10 cellular contexts compared by ENCODE assay signal in genomic region chr20:3420211-3420707, GRCh38. TPM values are rescaled to one million over a fixed set of nuclear protein-coding genes. Genes with fewer than 3 reads are reported as not detected.
DNase-seq lines count a peak whose midpoint lies in the region; ATAC-seq and TF ChIP-seq lines count a peak whose summit lies in the region.
"Had no signal": no experiment of that assay in that cellular context is flagged by ENCODE, and none has a peak within 500 bp of the region (broad histone marks: within the 10 kb centered on the region; RNA-seq: fewer than 3 reads in every experiment).

No MANE protein-coding gene starts in this region.

- no peaks in the 10 kb centered on the region for H3K23me2 ChIP-seq in H9 (ENCODE audit: insufficient read length, low read depth, low read length, poor library complexity, severe bottlenecking)

- no peak overlapping the region for H3K18ac ChIP-seq in H9 (ENCODE audit: insufficient read length, low read depth, low read length)

- WGBS in H9 (ENCODE audit: extremely low coverage, insufficient read length, low lambda C conversion rate), result no CpG with 5 or more reads among the region's 3 CpGs

- H3K27me3 ChIP-seq in H9 (ENCODE audit: insufficient read depth, low read length), result no peaks in the 10 kb centered on the region
- H3K27me3 ChIP-seq: vagina had no signal

- H2AK5ac ChIP-seq in H9 (ENCODE audit: insufficient read length, low read length), result no peak overlapping the region

- peak; percentile 99 for ATAC-seq in GM19455 (IDR thresholded peaks at IDR 0.05; ENCODE audit: unreplicated experiment)
- ATAC-seq in HG03442 (IDR thresholded peaks at IDR 0.05; ENCODE audit: unreplicated experiment), result peak; percentile 93

- no peak overlapping the region for H3K27ac Mint-ChIP-seq in H9
- H3K27ac Mint-ChIP-seq: IgD-negative memory B cell had no signal

- no peaks in the 10 kb centered on the region for H3K79me2 ChIP-seq in H9 (ENCODE audit: insufficient read depth, low read length)

- H3K9me3 ChIP-seq in H9 (ENCODE audit: control insufficient read depth, low read depth, low read length), result no peaks in the 10 kb centered on the region
- H3K9me3 ChIP-seq: vagina had no signal

- H3K4ac ChIP-seq in H9 (ENCODE audit: low read depth, low read length), result no peak overlapping the region

- no peaks in the 10 kb centered on the region; the same call in 1 of the 2 replicates for H3K4me1 ChIP-seq in H9 (ENCODE audit: insufficient read depth, low read length)

- no peak overlapping the region for H2BK120ac ChIP-seq in H9 (ENCODE audit: low read depth, low read length, poor library complexity, severe bottlenecking)

- no peak overlapping the region for H3K56ac ChIP-seq in H9 (ENCODE audit: insufficient read length, low read depth, low read length)

- H2BK12ac ChIP-seq in H9 (ENCODE audit: insufficient read length, low read depth, low read length), result no peak overlapping the region

- no peak overlapping the region for H2AFZ ChIP-seq in H9 (ENCODE audit: low read length)

- H4K5ac ChIP-seq in H9 (ENCODE audit: insufficient read length, low read depth, low read length), result no peak overlapping the region

- no peak overlapping the region for H3K14ac ChIP-seq in H9 (ENCODE audit: insufficient read depth, low read length)

- no peak overlapping the region for H3T11ph ChIP-seq in H9 (ENCODE audit: low read length)

- no peak overlapping the region for H2BK20ac ChIP-seq in H9 (ENCODE audit: low read depth, low read length, poor library complexity, severe bottlenecking)

- no peak overlapping the region for H3K27ac ChIP-seq in H9 (ENCODE audit: insufficient read length, low read depth, low read length)
- H3K27ac ChIP-seq: vagina had no signal

- TF ChIP-seq CTCF in epithelial cell of esophagus (IDR thresholded peaks at IDR 0.05; ENCODE audit: insufficient read depth, low read depth, low read length, missing control alignments) (no peak), H9 (conservative IDR thresholded peaks at IDR 0.05) (no peak)

- H2BK5ac ChIP-seq in H9 (ENCODE audit: insufficient read length, low read length), result no peak overlapping the region

- no peak overlapping the region for H4K91ac ChIP-seq in H9 (ENCODE audit: insufficient read length, low read depth, low read length)

- no peak overlapping the region for H2BK15ac ChIP-seq in H9 (ENCODE audit: low read depth, low read length)

- H3K23ac ChIP-seq in H9 (ENCODE audit: insufficient read length, low read depth, low read length), result no peak overlapping the region

- H3K4me2 ChIP-seq in H9 (ENCODE audit: insufficient read depth, insufficient read length, low read length), result no peak overlapping the region

- H3K4me3 ChIP-seq in epithelial cell of esophagus (ENCODE audit: low read length) (no peak overlapping the region), skeletal muscle cell (ENCODE audit: low read depth, low read length) (no peak overlapping the region)
- H3K4me3 ChIP-seq: vagina had no signal

- H3K4me1 Mint-ChIP-seq in H9, result peaks cover 14 to 19% of the 10 kb centered on the region in 2 experiments

- no peaks in the 10 kb centered on the region for H3K79me1 ChIP-seq in H9 (ENCODE audit: insufficient read depth, low read depth, low read length, poor library complexity, severe bottlenecking)

- H3K9ac ChIP-seq in H9 (ENCODE audit: extremely low read depth, insufficient read length, low read length), result no peak overlapping the region

- no peak overlapping the region for H3K4me3 Mint-ChIP-seq in H9
- H3K4me3 Mint-ChIP-seq: IgD-negative memory B cell had no signal

- peaks cover 1% of the 10 kb centered on the region; the same call in 1 of the 2 replicates for H3K27me3 Mint-ChIP-seq in H9 (ENCODE audit: low read depth)
- H3K27me3 Mint-ChIP-seq: IgD-negative memory B cell had no signal

- H4K20me1 ChIP-seq in H9 (ENCODE audit: control insufficient read depth, insufficient read depth, insufficient read length), result no peaks in the 10 kb centered on the region

- peaks cover 0 to 5% (median 0%) of the 10 kb centered on the region in 3 experiments; a peak in 1 of 7 replicates for H3K36me3 Mint-ChIP-seq in H9 (ENCODE audit: insufficient read depth in 1 of 3, low read depth in 3 of 3)
- H3K36me3 Mint-ChIP-seq: IgD-negative memory B cell had no signal

- H3K9me3 Mint-ChIP-seq in H9, result peaks cover 9 to 10% of the 10 kb centered on the region in 2 experiments

- DNase-seq in Daoy (ENCODE audit: low read depth) (peak; percentile 32), SIG-M5 treated with dmso at 0.1 percent for 504 hours (lab: John Stamatoyannopoulos, UW; ENCODE audit: unreplicated experiment) (peak; percentile 98), epithelial cell of esophagus (ENCODE audit: low read depth) (peak; percentile 93), skeletal muscle cell (ENCODE audit: low read depth) (peak; percentile 93), NCI-H748 treated with DMSO at 0.1 percent for 48 hours (lab: John Stamatoyannopoulos, UW) (no peak), H9 (no peak)

- H4K8ac ChIP-seq in H9 (replicated peaks; ENCODE audit: insufficient read length, low read depth, low read length), result no peak overlapping the region

RNA-seq across cellular contexts. Expression of gene DNAAF9, which starts 12.8 kb away (rescaled TPM):
- total RNA-seq in Daoy (2014; rRNA removed; shearing (Covaris generic)), result 2.5 and 3.5 TPM in 2 replicates
- 5.3 and 5.5 TPM in 2 replicates for total RNA-seq in H9 (2021)

RNA-seq across cellular contexts. Expression of gene ATRN, which starts 50.6 kb away (rescaled TPM):
- total RNA-seq in Daoy (2014; rRNA removed; shearing (Covaris generic)), result 8.7 and 11.1 TPM in 2 replicates
- 22.4 and 23.1 TPM in 2 replicates for total RNA-seq in H9 (2021)

Comparison
In these comparisons a context has a peak if more than half of its experiments do, and no peak if none do; other contexts are left out.
1. DNase-seq: peak in Daoy (single experiment), SIG-M5 treated with dmso at 0.1 percent for 504 hours (single experiment), epithelial cell of esophagus (single experiment) and skeletal muscle cell (single experiment); none in NCI-H748 treated with DMSO at 0.1 percent for 48 hours (single experiment) and H9 (single experiment).